Comparison of ENCODE assay signal across 13 cellular contexts in genomic region chr7:134752006-134752760, GRCh38. TPM values are rescaled to one million over a fixed set of nuclear protein-coding genes. Genes with fewer than 3 reads are reported as not detected.
DNase-seq lines count a peak whose midpoint lies in the region; ATAC-seq lines count a peak whose summit lies in the region.
"Had no signal": no experiment of that assay in that cellular context is flagged by ENCODE, and none has a peak within 500 bp of the region (broad histone marks: within the 10 kb centered on the region; RNA-seq: fewer than 3 reads in every experiment).

No MANE protein-coding gene starts in this region.

- in situ Hi-C loops in SK-MEL-5 (cut with HindIII; ENCODE audit: low pct_unique_long_range_greater_than_20kb, low sequenced_read_pairs): no loop called here

- no peaks in the 10 kb centered on the region for H3K27me3 ChIP-seq in skeletal muscle satellite cell (ENCODE audit: control insufficient read depth, insufficient read depth, low read length)
- H3K27me3 ChIP-seq: esophagus squamous epithelium had no signal

- peaks cover 2% of the 10 kb centered on the region for H3K4me1 ChIP-seq in skeletal muscle satellite cell (ENCODE audit: control insufficient read depth, insufficient read depth, low read length)
- H3K4me1 ChIP-seq: parathyroid adenoma had no signal

- no peaks in the 10 kb centered on the region for H3K9me3 ChIP-seq in skeletal muscle satellite cell (replicated peaks; ENCODE audit: low read length)
- H3K9me3 ChIP-seq: esophagus squamous epithelium had no signal

- peak overlapping the region; percentile 36 for H3K4me2 ChIP-seq in skeletal muscle satellite cell (ENCODE audit: low read length)

- no peaks in the 10 kb centered on the region for H3K36me3 ChIP-seq in skeletal muscle satellite cell (ENCODE audit: insufficient read depth, low read length)
- H3K36me3 ChIP-seq: esophagus squamous epithelium had no signal

- no peak overlapping the region for H3K9ac ChIP-seq in skeletal muscle satellite cell (ENCODE audit: low read depth, low read length)
- H3K9ac ChIP-seq: parathyroid adenoma had no signal

- no peak overlapping the region for H3K4me3 ChIP-seq in skeletal muscle satellite cell (ENCODE audit: low read length)
- H3K4me3 ChIP-seq: esophagus squamous epithelium had no signal

- DNase-seq in HT1080 (ENCODE audit: low read depth) (peak; percentile 63), SK-MEL-5 (ENCODE audit: low read depth, low spot score) (peak; percentile 42), epidermal melanocyte (ENCODE audit: insufficient read length, low spot score) (no peak), NCI-H2107 (lab: John Stamatoyannopoulos, UW) (no peak), Right ventricle myocardium superior (no peak), islet precursor cell (no peak)
- DNase-seq: esophagus squamous epithelium, NCI-H1436, NCI-H748 treated with DMSO at 0.1 percent for 48 hours, SHP77 had no signal

- intact Hi-C loops in Right ventricle myocardium superior (cut with DNase I): no loop called here

- ATAC-seq in esophagus mucosa (peak; percentile 76), Right ventricle myocardium superior (ENCODE audit: poor library complexity) (no peak)

RNA-seq across cellular contexts. Expression of gene CALD1, which starts 27.3 kb away (rescaled TPM):
- 47.7 and 57.3 TPM in 2 replicates for total RNA-seq in HT1080 (2014; rRNA removed; shearing (Covaris generic))
- 56.4 and 70.2 TPM in 2 replicates for polyA plus RNA-seq in HT1080 (2015; cell fraction: cytosol; rRNA removed)
- 112 and 115 TPM in 2 replicates for polyA plus RNA-seq in HT1080 (2015; cell fraction: nucleus; rRNA removed)
- 182 TPM in 2 replicates for total RNA-seq in SK-MEL-5 (2014; rRNA removed; shearing (Covaris generic))
- polyA plus RNA-seq in SK-MEL-5 (2015; cell fraction: cytosol; rRNA removed): 129 and 164 TPM in 2 replicates
- 67.8 and 88.4 TPM in 2 replicates for polyA plus RNA-seq in SK-MEL-5 (2015; cell fraction: nucleus; rRNA removed)
- total RNA-seq in esophagus mucosa (46.1 TPM), Right ventricle myocardium superior (86.1 TPM)
- 101 and 103 TPM in 2 replicates for total RNA-seq in skeletal muscle satellite cell (2012; rRNA removed)

Comparison
In these comparisons a context has a peak if more than half of its experiments do, and no peak if none do; other contexts are left out.
1. DNase-seq: peak in HT1080 (single experiment) and SK-MEL-5 (single experiment); none in epidermal melanocyte (single experiment), NCI-H2107 (single experiment), Right ventricle myocardium superior (single experiment) and islet precursor cell (single experiment).